Comparison of ENCODE assay signal across 31 cellular contexts in genomic region chr18:59990121-59990818, GRCh38.
DNase-seq lines count a peak whose midpoint lies in the region; ATAC-seq and TF ChIP-seq lines count a peak whose summit lies in the region.
"Had no signal": no experiment of that assay in that cellular context is flagged by ENCODE, and none has a peak within 500 bp of the region (broad histone marks: within the 10 kb centered on the region; RNA-seq: fewer than 3 reads in every experiment).

No MANE protein-coding gene starts in this region.

- no peak overlapping the region for H3K4me3 ChIP-seq in Jurkat, Clone E6-1 (ENCODE audit: low read length)
- H3K4me3 ChIP-seq: BLaER1, heart left ventricle, thoracic aorta, vagina had no signal

- intact Hi-C loops in sciatic nerve (cut with DNase I), result no loop called here

- peaks cover 11% of the 10 kb centered on the region for H3K27me3 Mint-ChIP-seq in HFFc6 (ENCODE audit: insufficient read depth)

- no peak overlapping the region for H3K27ac Mint-ChIP-seq in HFFc6
- H3K27ac Mint-ChIP-seq: activated naive CD8-positive, alpha-beta T cell treated with anti-CD3 and anti-CD28 coated beads, Interleukin-2, amount 50 U/mL, for 24 hours; activated T-cell treated with anti-CD3 and anti-CD28 coated beads, Interleukin-2, amount 50 U/mL, for 72 hours; brain; dendritic cell treated with granulocyte-macrophage colony-stimulating factor and Interleukin-4, amounts not matched to agents 40 ng/mL and 50 ng/mL, for 4 days; endodermal cell; stimulated activated naive CD8-positive, alpha-beta T cell treated with anti-CD3 and anti-CD28 coated beads, Interleukin-15, amount 100 ng/mL, for 72 hours; T-helper 17 cell had no signal

- H3K4me3 Mint-ChIP-seq in HFFc6, result no peak overlapping the region
- H3K4me3 Mint-ChIP-seq: activated naive CD8-positive, alpha-beta T cell treated with anti-CD3 and anti-CD28 coated beads, Interleukin-2, amount 50 U/mL, for 24 hours; activated T-cell treated with anti-CD3 and anti-CD28 coated beads, Interleukin-2, amount 50 U/mL, for 72 hours; brain; dendritic cell treated with granulocyte-macrophage colony-stimulating factor and Interleukin-4, amounts not matched to agents 40 ng/mL and 50 ng/mL, for 4 days; endodermal cell; stimulated activated naive CD8-positive, alpha-beta T cell treated with anti-CD3 and anti-CD28 coated beads, Interleukin-15, amount 100 ng/mL, for 72 hours; T-helper 17 cell had no signal

- ATAC-seq in GM18907 (IDR thresholded peaks at IDR 0.05; ENCODE audit: unreplicated experiment) (no peak), sciatic nerve (no peak)
- ATAC-seq: activated naive CD8-positive, alpha-beta T cell treated with anti-CD3 and anti-CD28 coated beads, Interleukin-2, amount 50 U/mL, for 24 hours; activated T-cell treated with anti-CD3 and anti-CD28 coated beads, Interleukin-2, amount 50 U/mL, for 72 hours; esophagus mucosa; heart left ventricle; right cardiac atrium; stimulated activated naive CD8-positive, alpha-beta T cell treated with anti-CD3 and anti-CD28 coated beads, Interleukin-15, amount 100 ng/mL, for 72 hours; T-helper 17 cell had no signal

- H3K9me3 Mint-ChIP-seq in HFFc6, result no peaks in the 10 kb centered on the region
- H3K9me3 Mint-ChIP-seq: activated naive CD8-positive, alpha-beta T cell treated with anti-CD3 and anti-CD28 coated beads, Interleukin-2, amount 50 U/mL, for 24 hours; activated T-cell treated with anti-CD3 and anti-CD28 coated beads, Interleukin-2, amount 50 U/mL, for 72 hours; brain; dendritic cell treated with granulocyte-macrophage colony-stimulating factor and Interleukin-4, amounts not matched to agents 40 ng/mL and 50 ng/mL, for 4 days; endodermal cell; stimulated activated naive CD8-positive, alpha-beta T cell treated with anti-CD3 and anti-CD28 coated beads, Interleukin-15, amount 100 ng/mL, for 72 hours had no signal

- H3K36me3 Mint-ChIP-seq in HFFc6 (ENCODE audit: low read depth), result no peaks in the 10 kb centered on the region
- H3K36me3 Mint-ChIP-seq: brain had no signal

- DNase-seq in DMS53 treated with DMSO at 0.1 percent for 48 hours (lab: John Stamatoyannopoulos, UW; ENCODE audit: unreplicated experiment), result peak; percentile 26
- peak; percentile 5 for DNase-seq in Jurkat, Clone E6-1 (ENCODE audit: low read depth, low spot score)
- DNase-seq in astrocyte of the hippocampus (ENCODE audit: low read depth, low spot score), result peak; percentile 30
- peak; percentile 67 for DNase-seq in renal cortical epithelial cell (ENCODE audit: low read depth)
- no peak for DNase-seq in sciatic nerve (ENCODE audit: low spot score)
- no peak for DNase-seq in HFFc6
- DNase-seq: activated CD4-positive, alpha-beta T cell treated with anti-CD3 and anti-CD28 coated beads, Interleukin-2, amount 50 U/mL, for 48 hours; activated naive CD4-positive, alpha-beta T cell; activated naive CD8-positive, alpha-beta T cell treated with anti-CD3 and anti-CD28 coated beads, Interleukin-2, amount 50 U/mL, for 24 hours; activated T-cell treated with anti-CD3 and anti-CD28 coated beads, Interleukin-2, amount 50 U/mL, for 72 hours; DMS79 treated with DMSO at 0.1 percent for 48 hours; endodermal cell; heart left ventricle; KBM-7; kidney; MM.1S; NCI-H2081 treated with DMSO at 0.1 percent for 48 hours; NCI-H345; NCI-H69; posterior cingulate gyrus; right cardiac atrium; stimulated activated CD4-positive, alpha-beta T cell treated with anti-CD3 and anti-CD28 coated beads, Interleukin-1b, Interleukin-23, amount 100 ng/mL, for 48 hours; stimulated activated naive CD8-positive, alpha-beta T cell treated with anti-CD3 and anti-CD28 coated beads, Interleukin-15, amount 100 ng/mL, for 72 hours; T-helper 17 cell had no signal

- TF ChIP-seq CTCF in HFFc6 (IDR thresholded peaks at IDR 0.05), result no peak

- H3K4me1 Mint-ChIP-seq in HFFc6 (ENCODE audit: low read depth), result no peaks in the 10 kb centered on the region
- H3K4me1 Mint-ChIP-seq: activated naive CD8-positive, alpha-beta T cell treated with anti-CD3 and anti-CD28 coated beads, Interleukin-2, amount 50 U/mL, for 24 hours; brain; stimulated activated naive CD8-positive, alpha-beta T cell treated with anti-CD3 and anti-CD28 coated beads, Interleukin-15, amount 100 ng/mL, for 72 hours had no signal

Comparison
In these comparisons a context has a peak if more than half of its experiments do, and no peak if none do; other contexts are left out.
1. DNase-seq: peak in DMS53 treated with DMSO at 0.1 percent for 48 hours (single experiment), Jurkat, Clone E6-1 (single experiment), astrocyte of the hippocampus (single experiment) and renal cortical epithelial cell (single experiment); none in sciatic nerve (single experiment) and HFFc6 (single experiment).